Comparison of ENCODE assay signal across 22 cellular contexts in genomic region chr5:93403529-93403928, GRCh38.
DNase-seq lines count a peak whose midpoint lies in the region; ATAC-seq, FAIRE-seq and TF ChIP-seq lines count a peak whose summit lies in the region.
"Had no signal": no experiment of that assay in that cellular context is flagged by ENCODE, and none has a peak within 500 bp of the region (broad histone marks: within the 10 kb centered on the region; RNA-seq: fewer than 3 reads in every experiment).

No MANE protein-coding gene starts in this region.

- no peaks in the 10 kb centered on the region for H3K9me3 ChIP-seq in endothelial cell of umbilical vein (replicated peaks; ENCODE audit: control insufficient read depth, insufficient read depth, low read length)

- no peak overlapping the region for H3K4me2 ChIP-seq in endothelial cell of umbilical vein (ENCODE audit: insufficient read depth, low read length)

- H3K4me3 ChIP-seq in endothelial cell of umbilical vein (replicated peaks in 1 of 3; ENCODE audit: insufficient read depth in 1 of 3, low read depth in 1 of 3, low read length in 3 of 3): no peak overlapping the region
- H3K4me3 ChIP-seq: GM23248, SK-N-MC had no signal

- H3K4me1 ChIP-seq in endothelial cell of umbilical vein (ENCODE audit: control insufficient read depth, extremely low read depth, insufficient read depth, low read length): no peaks in the 10 kb centered on the region

- H3K4me1 Mint-ChIP-seq in mesothelial cell of epicardium: peaks cover 47% of the 10 kb centered on the region
- H3K4me1 Mint-ChIP-seq: B cell had no signal

- POLR2A ChIA-PET in endothelial cell of umbilical vein (lab: Charles Lee): no interaction called here

- H3K36me3 Mint-ChIP-seq in activated naive CD4-positive, alpha-beta T cell treated with anti-CD3 and anti-CD28 coated beads, Interleukin-2, amount 50 U/mL, for 72 hours: no peaks in the 10 kb centered on the region
- peaks cover 2% of the 10 kb centered on the region for H3K36me3 Mint-ChIP-seq in mesothelial cell of epicardium
- H3K36me3 Mint-ChIP-seq: CD8-positive, alpha-beta T cell had no signal

- DNase-seq in LHCN-M2 (ENCODE audit: low read depth): peak; percentile 15
- DNase-seq in NCI-H146 treated with DMSO at 0.1 percent for 48 hours (lab: John Stamatoyannopoulos, UW; ENCODE audit: unreplicated experiment): peak; percentile 45
- peak; percentile 68 for DNase-seq in NCI-H748 (lab: John Stamatoyannopoulos, UW; ENCODE audit: unreplicated experiment)
- no peak for DNase-seq in endothelial cell of umbilical vein (ENCODE audit: low read depth, low spot score)
- no peak for DNase-seq in COLO668 (lab: John Stamatoyannopoulos, UW; ENCODE audit: unreplicated experiment)
- DNase-seq in activated naive CD4-positive, alpha-beta T cell treated with anti-CD3 and anti-CD28 coated beads, Interleukin-2, amount 50 U/mL, for 72 hours (ENCODE audit: low spot score in 2 of 2): no peak
- DNase-seq in mesothelial cell of epicardium (ENCODE audit: low spot score in 2 of 2, unreplicated experiment in 2 of 2): no peak
- DNase-seq: CD8-positive, alpha-beta T cell; DND-41; H7; HFFc6; KBM-7; MM.1S; NCI-H187; SIG-M5 had no signal

- H3K9ac ChIP-seq in endothelial cell of umbilical vein (replicated peaks; ENCODE audit: extremely low read depth, insufficient read depth, low read length): no peak overlapping the region
- H3K9ac ChIP-seq: GM23248 had no signal

- no peak overlapping the region for H3K4me3 Mint-ChIP-seq in mesothelial cell of epicardium
- H3K4me3 Mint-ChIP-seq: B cell; CD8-positive, alpha-beta T cell; HFFc6 had no signal

- H3K79me2 ChIP-seq in endothelial cell of umbilical vein (ENCODE audit: control insufficient read depth, insufficient read depth, low read length): no peaks in the 10 kb centered on the region

- no peaks in the 10 kb centered on the region for H3K9me1 ChIP-seq in endothelial cell of umbilical vein (replicated peaks; ENCODE audit: control insufficient read depth, extremely low read depth, insufficient read depth, low read length)

- BruUV-seq in endothelial cell of umbilical vein (replicated peaks; lab: Mats Ljungman, UMichigan): no TSS peak

- H2AFZ ChIP-seq in endothelial cell of umbilical vein (ENCODE audit: low read depth, low read length): no peak overlapping the region
- H2AFZ ChIP-seq: GM23248 had no signal

- H3K27me3 Mint-ChIP-seq in mesothelial cell of epicardium (ENCODE audit: low read depth): no peaks in the 10 kb centered on the region
- H3K27me3 Mint-ChIP-seq: B cell had no signal

- H3K27ac Mint-ChIP-seq in activated naive CD4-positive, alpha-beta T cell treated with anti-CD3 and anti-CD28 coated beads, Interleukin-2, amount 50 U/mL, for 72 hours: no peak overlapping the region
- H3K27ac Mint-ChIP-seq in mesothelial cell of epicardium: no peak overlapping the region
- H3K27ac Mint-ChIP-seq: B cell; CD8-positive, alpha-beta T cell; HFFc6 had no signal

- no peaks in the 10 kb centered on the region for H3K9me3 Mint-ChIP-seq in activated naive CD4-positive, alpha-beta T cell treated with anti-CD3 and anti-CD28 coated beads, Interleukin-2, amount 50 U/mL, for 72 hours
- H3K9me3 Mint-ChIP-seq in mesothelial cell of epicardium: peaks cover 7% of the 10 kb centered on the region
- H3K9me3 Mint-ChIP-seq: CD8-positive, alpha-beta T cell; HFFc6 had no signal

- dilution Hi-C loops in endothelial cell of umbilical vein (cut with MboI; ENCODE audit: extremely low pct_ligation_motif_present, low sequenced_read_pairs): no loop called here

- no peak for TF ChIP-seq POLR2A in endothelial cell of umbilical vein (IDR thresholded peaks at IDR 0.05; ENCODE audit: low read depth, low read length)

- no peaks in the 10 kb centered on the region for H3K36me3 ChIP-seq in endothelial cell of umbilical vein (ENCODE audit: control insufficient read depth in 2 of 2, extremely low read depth in 1 of 2, insufficient read depth in 2 of 2, low read length in 2 of 2)

- intact Hi-C loops in endothelial cell of umbilical vein (cut with micrococcal nuclease): no loop called here

- no peak overlapping the region for H3K27ac ChIP-seq in endothelial cell of umbilical vein (ENCODE audit: insufficient read depth, low read depth, low read length)
- H3K27ac ChIP-seq: C4-2B, GM23248, SK-N-MC had no signal

- H3K27me3 ChIP-seq in endothelial cell of umbilical vein (ENCODE audit: control insufficient read depth in 2 of 2, insufficient read depth in 2 of 2, low read length in 2 of 2): no peaks in the 10 kb centered on the region

- ATAC-seq in activated naive CD4-positive, alpha-beta T cell treated with anti-CD3 and anti-CD28 coated beads, Interleukin-2, amount 50 U/mL, for 72 hours: no peak
- ATAC-seq: CD8-positive, alpha-beta T cell had no signal

- H4K20me1 ChIP-seq in endothelial cell of umbilical vein (replicated peaks; ENCODE audit: control insufficient read depth, extremely low read depth, insufficient read depth, low read length): no peaks in the 10 kb centered on the region

- CTCF ChIA-PET in endothelial cell of umbilical vein (lab: Charles Lee): no interaction called here

- peak; percentile 31 for FAIRE-seq in endothelial cell of umbilical vein (lab: Jason Lieb, UNC)
- FAIRE-seq: GM18507, HTR-8/SVneo, RCC 7860 had no signal

- TF ChIP-seq CTCF in endothelial cell of umbilical vein (IDR thresholded peaks at IDR 0.05; ENCODE audit: extremely low read depth in 1 of 2, insufficient read depth in 1 of 2, low read depth in 1 of 2, low read length in 2 of 2) (no peak), mesothelial cell of epicardium (IDR thresholded peaks at IDR 0.05; ENCODE audit: unreplicated experiment) (no peak)

TF ChIP-seq in endothelial cell of umbilical vein, 7 proteins besides CTCF, POLR2A, EP300 and RAD21:
- TF ChIP-seq, protein P1, sequence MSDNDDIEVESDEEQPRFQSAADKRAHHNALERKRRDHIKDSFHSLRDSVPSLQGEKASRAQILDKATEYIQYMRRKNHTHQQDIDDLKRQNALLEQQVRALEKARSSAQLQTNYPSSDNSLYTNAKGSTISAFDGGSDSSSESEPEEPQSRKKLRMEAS (IDR thresholded peaks at IDR 0.05; ENCODE audit: insufficient read depth, insufficient read length): no peak
- TF ChIP-seq JUN (IDR thresholded peaks at IDR 0.05; ENCODE audit: borderline replicate concordance, insufficient read depth, insufficient read length, low read depth) (no peak), MYC (IDR thresholded peaks at IDR 0.05; ENCODE audit: low read depth, low read length) (no peak), POLR2AphosphoS5 (IDR thresholded peaks at IDR 0.05; ENCODE audit: insufficient read depth, low read depth, low read length) (no peak), EZH2 (IDR thresholded peaks at IDR 0.05; ENCODE audit: borderline replicate concordance, low read depth, low read length, severe bottlenecking) (no peak), FOS (IDR thresholded peaks at IDR 0.05; ENCODE audit: borderline replicate concordance, insufficient read depth, low read length) (no peak), GATA2 (IDR thresholded peaks at IDR 0.05; ENCODE audit: insufficient read depth, insufficient read length, low read depth, low read length) (no peak)

Comparison
In these comparisons a context has a peak if more than half of its experiments do, and no peak if none do; other contexts are left out.
1. DNase-seq: peak in LHCN-M2 (single experiment), NCI-H146 treated with DMSO at 0.1 percent for 48 hours (single experiment) and NCI-H748 (single experiment); none in endothelial cell of umbilical vein (single experiment), COLO668 (single experiment), activated naive CD4-positive, alpha-beta T cell treated with anti-CD3 and anti-CD28 coated beads, Interleukin-2, amount 50 U/mL, for 72 hours (0 of 2) and mesothelial cell of epicardium (0 of 2).